In genomic region chr1:186927884-186928283, GRCh38 we compare ENCODE assay signal across 1 cellular context.
TF ChIP-seq lines count a peak whose summit lies in the region.

No MANE protein-coding gene starts in this region.

TF ChIP-seq in HCT116, 20 proteins besides CTCF, POLR2A, EP300 and RAD21:
- TF ChIP-seq CBX3 (IDR thresholded peaks at IDR 0.05; ENCODE audit: low read depth), result no peak
- no peak for TF ChIP-seq MAX (IDR thresholded peaks at IDR 0.05)
- TF ChIP-seq REST (IDR thresholded peaks at IDR 0.05; ENCODE audit: low read depth), result no peak
- no peak for TF ChIP-seq SRF (IDR thresholded peaks at IDR 0.05; ENCODE audit: low read depth)
- no peak for TF ChIP-seq SIN3A (IDR thresholded peaks at IDR 0.05; ENCODE audit: low read depth)
- TF ChIP-seq JUND (IDR thresholded peaks at IDR 0.05), result no peak
- TF ChIP-seq YY1 (IDR thresholded peaks at IDR 0.05; ENCODE audit: extremely low read depth, insufficient replicate concordance, low read depth, low read length), result no peak
- no peak for TF ChIP-seq EZH2phosphoT487 (IDR thresholded peaks at IDR 0.05; ENCODE audit: borderline replicate concordance)
- TF ChIP-seq EZH2 (IDR thresholded peaks at IDR 0.05), result no peak
- no peak for TF ChIP-seq ZNF274 (IDR thresholded peaks at IDR 0.05; ENCODE audit: low read depth, low read length)
- TF ChIP-seq EGR1 (IDR thresholded peaks at IDR 0.05; ENCODE audit: low read depth), result no peak
TF ChIP-seq in HCT116: peak in this region for 0.
